ENCODE assay signal across 8 cellular contexts in the genomic region with DNA sequence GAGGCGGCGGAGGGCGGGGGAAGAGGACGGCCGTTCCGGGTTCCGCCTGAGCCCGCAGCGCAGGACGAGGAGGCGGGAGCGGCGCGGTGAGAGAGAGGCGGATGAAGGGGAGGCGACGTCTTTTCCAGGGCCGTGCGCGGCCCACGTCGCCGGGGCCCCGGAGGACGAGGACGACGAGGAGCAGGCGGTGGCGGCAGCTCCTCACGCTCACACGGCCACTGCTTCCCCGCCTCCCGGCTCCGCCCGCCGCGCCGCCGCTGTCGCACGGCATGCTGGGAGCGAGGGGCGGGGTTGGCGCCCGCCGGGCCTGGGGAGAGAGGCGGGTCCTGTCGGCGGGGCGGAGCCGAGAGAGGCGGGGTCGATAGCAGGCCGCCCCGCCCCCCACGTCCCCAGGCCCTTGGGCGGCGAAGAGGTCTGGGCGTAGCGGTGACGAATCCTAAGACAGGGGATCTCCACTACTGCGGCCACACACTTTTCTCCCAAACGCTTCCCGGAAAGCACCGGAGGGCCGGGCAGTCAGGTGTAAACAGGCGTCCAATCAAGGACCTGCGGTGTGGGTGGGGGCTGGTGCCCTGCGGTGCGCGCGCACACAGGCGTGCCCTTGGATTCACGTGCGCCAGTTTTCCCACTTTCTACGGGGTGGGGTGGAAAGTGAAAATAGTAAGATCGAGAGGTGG. TPM values are rescaled to one million over a fixed set of nuclear protein-coding genes. Genes with fewer than 3 reads are reported as not detected.
DNase-seq lines count a peak whose midpoint lies in the region; ATAC-seq and TF ChIP-seq lines count a peak whose summit lies in the region.
"Not testable (repeated sequence)": the region's sequence is repeated elsewhere in the genome, so short reads cannot be mapped to it uniquely, and the experiment has no call there.

Gene SMG1, minus strand, starts transcription at position 220 of the 677 bp plus-strand sequence. CDS start 367 bp downstream, outside the sequence.

- intact Hi-C loops in spleen (cut with DNase I; ENCODE audit: low total_unique reads), result loop anchor here (10.0 kb wide), 1 partner anchor 122 kb away; the partner anchor contains the start of gene ARL6IP1

- not testable (repeated sequence) for H3K36me3 ChIP-seq in spleen

- TF ChIP-seq POLR2A in spleen (IDR thresholded peaks at IDR 0.05), result peak in 2 of 3 donors; percentile 49 to 82

- peak within 1 kb of the TSS; percentile 84 to 98 (median 96) for H3K27ac ChIP-seq in spleen

- DNase-seq in AG10803 (ENCODE audit: low read depth), result peak; percentile 84
- DNase-seq in NCI-H345 treated with DMSO at 0.1 percent for 48 hours (lab: John Stamatoyannopoulos, UW; ENCODE audit: unreplicated experiment), result peak; percentile 95
- DNase-seq in activated CD4-positive, CD25-positive, alpha-beta regulatory T cell treated with anti-CD3 and anti-CD28 coated beads, Interleukin-2, amount 50 U/mL, for 16 hours (ENCODE audit: low read depth, low spot score), result peak; percentile 83
- DNase-seq in central memory CD4-positive, alpha-beta T cell, result peak; percentile 92
- DNase-seq in inferior parietal cortex (ENCODE audit: extremely low spot score), result peak; percentile 85
- peak; percentile 98 for DNase-seq in spleen

- peak; percentile 84 for ATAC-seq in GM19035 (IDR thresholded peaks at IDR 0.05; ENCODE audit: unreplicated experiment)
- ATAC-seq in HG03342 (IDR thresholded peaks at IDR 0.05; ENCODE audit: unreplicated experiment), result peak; percentile 89

- WGBS in spleen, 5 donors, result 0 to 1% (median 0%) methylated on average over 30 to 77 of the region's 77 CpGs

- H3K4me3 ChIP-seq in AG10803 (ENCODE audit: low read length) (peak within 1 kb of the TSS; percentile 72), spleen (peak within 1 kb of the TSS; percentile 69 to 90 (median 78))

- not testable (repeated sequence) for TF ChIP-seq CTCF in AG10803 (conservative IDR thresholded peaks at IDR 0.05; ENCODE audit: low read length)
- TF ChIP-seq CTCF in spleen (IDR thresholded peaks at IDR 0.05 in 8 of 11, conservative IDR thresholded peaks at IDR 0.05 in 3 of 11), result peak in 1 of 11 experiments; percentile 28

- peaks cover 14 to 49% (median 34%) of the 10 kb centered on the region in 6 donors for H3K4me1 ChIP-seq in spleen

- not testable (repeated sequence) for H3K9me3 ChIP-seq in spleen

- not testable (repeated sequence) for H3K27me3 ChIP-seq in spleen (replicated peaks in 1 of 7)

RNA-seq across cellular contexts. Expression of gene SMG1, which starts in this region (rescaled TPM):
- 100 to 1,000 TPM; 104 to 154 (median 117) TPM for total RNA-seq in spleen
- 10 to 100 TPM in 1 of 3 donors, 1 to 10 TPM in 2; 8.4 to 11.5 (median 8.6) TPM for polyA plus RNA-seq in spleen

Comparison
In these comparisons a context has a peak if more than half of its experiments do, and no peak if none do; other contexts are left out.
1. Peak in every context shown above with its lines: DNase-seq, ATAC-seq, H3K4me3 ChIP-seq and H3K27ac ChIP-seq.